Comparison of ENCODE assay signal across 8 cellular contexts in genomic region chr5:146748533-146748932, GRCh38.
"Had no signal": no experiment of that assay in that cellular context is flagged by ENCODE, and none has a peak within 500 bp of the region (broad histone marks: within the 10 kb centered on the region; RNA-seq: fewer than 3 reads in every experiment).

No MANE protein-coding gene starts in this region.

- H3K9ac ChIP-seq: KMS-11 had no signal

- H3K27ac Mint-ChIP-seq: IgD-negative memory B cell had no signal

- FAIRE-seq: HepG2, HTR-8/SVneo had no signal

- H3K4me1 Mint-ChIP-seq: IgD-negative memory B cell had no signal

- DNase-seq: IMR-90, KBM-7, KG1 had no signal

- H3K4me3 Mint-ChIP-seq: IgD-negative memory B cell had no signal

- H3K4me2 ChIP-seq: KMS-11 had no signal

- H3K27ac ChIP-seq: HL-60, KMS-11 had no signal

- ATAC-seq: HepG2 had no signal
